Comparison of ENCODE assay signal across 13 cellular contexts in the genomic region with DNA sequence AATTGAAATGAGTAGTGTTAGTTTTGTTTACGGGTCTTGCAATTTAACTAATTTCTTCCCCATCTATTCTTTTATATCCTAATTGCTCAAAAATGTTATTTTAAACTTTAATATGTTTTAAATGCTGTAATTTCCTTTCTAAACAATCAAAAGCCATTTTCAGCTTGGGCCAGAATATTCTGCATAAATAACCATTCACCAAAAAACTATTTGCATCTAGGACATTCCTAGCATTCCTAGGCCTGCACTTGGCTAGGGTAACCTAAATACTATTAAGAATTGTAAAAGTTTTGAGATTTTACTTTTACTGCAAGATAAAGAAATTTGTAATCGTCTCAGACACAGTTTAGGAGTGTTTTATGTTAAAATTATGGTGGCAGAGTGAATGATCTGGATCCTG. TPM values are rescaled to one million over a fixed set of nuclear protein-coding genes. Genes with fewer than 3 reads are reported as not detected.
DNase-seq lines count a peak whose midpoint lies in the region; ATAC-seq and TF ChIP-seq lines count a peak whose summit lies in the region.
"Had no signal": no experiment of that assay in that cellular context is flagged by ENCODE, and none has a peak within 500 bp of the region (broad histone marks: within the 10 kb centered on the region; RNA-seq: fewer than 3 reads in every experiment).

No MANE protein-coding gene starts in this region.

- H3K4me3 ChIP-seq in HUES64 (ENCODE audit: low read length) (no peak overlapping the region), upper lobe of left lung (no peak overlapping the region)

- DNase-seq in chondrocyte (ENCODE audit: low spot score) (no peak), iris pigment epithelial cell (ENCODE audit: low read depth) (peak; percentile 80), upper lobe of left lung (no peak), SIG-M5 treated with dmso at 0.1 percent for 504 hours (lab: John Stamatoyannopoulos, UW; ENCODE audit: unreplicated experiment) (no peak), HT-29 (ENCODE audit: low spot score) (no peak)
- DNase-seq in activated CD4-positive, alpha-beta T cell treated with anti-CD3 and anti-CD28 coated beads, Interleukin-2, amount 50 U/mL, for 4 hours = no peak
- DNase-seq: activated T-cell treated with anti-CD3 and anti-CD28 coated beads for 4 hours; cerebellar nuclear complex; NCI-H2081 treated with DMSO at 0.1 percent for 48 hours; nephron progenitor cell; stimulated activated CD4-positive, alpha-beta T cell treated with anti-CD3 and anti-CD28 coated beads, Interleukin-1b, Interleukin-23, amount 100 ng/mL, for 48 hours; stimulated activated naive CD8-positive, alpha-beta T cell treated with anti-CD3 and anti-CD28 coated beads, Interleukin-15, amount 100 ng/mL, for 72 hours had no signal

- H3K9me3 ChIP-seq in HUES64 (ENCODE audit: insufficient read depth, low read depth, low read length) = no peaks in the 10 kb centered on the region
- no peaks in the 10 kb centered on the region for H3K9me3 ChIP-seq in upper lobe of left lung

- peaks cover 32% of the 10 kb centered on the region for H3K4me1 ChIP-seq in HUES64 (ENCODE audit: insufficient read depth, low read length)
- H3K4me1 ChIP-seq in upper lobe of left lung = peaks cover 0 to 6% (median 4%) of the 10 kb centered on the region in 4 donors

- no peaks in the 10 kb centered on the region for H3K27me3 Mint-ChIP-seq in chondrocyte (ENCODE audit: low read depth)
- H3K27me3 Mint-ChIP-seq: stimulated activated naive CD8-positive, alpha-beta T cell treated with anti-CD3 and anti-CD28 coated beads, Interleukin-15, amount 100 ng/mL, for 72 hours had no signal

- H3K36me3 ChIP-seq in HUES64 (ENCODE audit: insufficient read depth, low read length) = no peaks in the 10 kb centered on the region
- H3K36me3 ChIP-seq in upper lobe of left lung = no peaks in the 10 kb centered on the region

- H3K27me3 ChIP-seq in HUES64 (ENCODE audit: insufficient read depth, low read length) (no peaks in the 10 kb centered on the region), upper lobe of left lung (no peaks in the 10 kb centered on the region)

- TF ChIP-seq CTCF in chondrocyte (IDR thresholded peaks at IDR 0.05) (no peak), upper lobe of left lung (IDR thresholded peaks at IDR 0.05) (no peak)

- H3K9ac ChIP-seq in HUES64 (ENCODE audit: low read depth, low read length) = peak overlapping the region; percentile 41; the same call in 1 of the 2 replicates

- H3K4me1 Mint-ChIP-seq in chondrocyte (ENCODE audit: low read depth) = peaks cover 33% of the 10 kb centered on the region
- H3K4me1 Mint-ChIP-seq: nephron progenitor cell; stimulated activated naive CD8-positive, alpha-beta T cell treated with anti-CD3 and anti-CD28 coated beads, Interleukin-15, amount 100 ng/mL, for 72 hours had no signal

- ATAC-seq in upper lobe of left lung (ENCODE audit: low FRiP score in 2 of 2) = no peak
- ATAC-seq: stimulated activated naive CD8-positive, alpha-beta T cell treated with anti-CD3 and anti-CD28 coated beads, Interleukin-15, amount 100 ng/mL, for 72 hours had no signal

- peaks cover 2% of the 10 kb centered on the region for H3K36me3 Mint-ChIP-seq in chondrocyte (ENCODE audit: low read depth)

- H3K4me3 Mint-ChIP-seq in chondrocyte (ENCODE audit: unreplicated experiment) = no peak overlapping the region
- H3K4me3 Mint-ChIP-seq: nephron progenitor cell; stimulated activated naive CD8-positive, alpha-beta T cell treated with anti-CD3 and anti-CD28 coated beads, Interleukin-15, amount 100 ng/mL, for 72 hours had no signal

- peaks cover 8% of the 10 kb centered on the region for H3K9me3 Mint-ChIP-seq in chondrocyte (ENCODE audit: low read depth)
- H3K9me3 Mint-ChIP-seq: nephron progenitor cell; stimulated activated naive CD8-positive, alpha-beta T cell treated with anti-CD3 and anti-CD28 coated beads, Interleukin-15, amount 100 ng/mL, for 72 hours had no signal

- no peak for TF ChIP-seq POLR2A in upper lobe of left lung (IDR thresholded peaks at IDR 0.05)

- 84% methylated on average over 1 of the region's 2 CpGs for WGBS in HUES64
- WGBS in upper lobe of left lung, 2 donors = 59% methylated on average over 2 of the region's 2 CpGs

- TF ChIP-seq EP300 in upper lobe of left lung (IDR thresholded peaks at IDR 0.05) = no peak

- H3K27ac Mint-ChIP-seq in chondrocyte (ENCODE audit: unreplicated experiment) = peak overlapping the region; percentile 81
- H3K27ac Mint-ChIP-seq: nephron progenitor cell; stimulated activated naive CD8-positive, alpha-beta T cell treated with anti-CD3 and anti-CD28 coated beads, Interleukin-15, amount 100 ng/mL, for 72 hours had no signal

- peak overlapping the region; percentile 77 for H3K27ac ChIP-seq in HUES64 (ENCODE audit: low read depth, low read length)
- H3K27ac ChIP-seq in upper lobe of left lung = peak overlapping the region in 3 of 4 donors; percentile 1 to 16 (median 3)

RNA-seq across cellular contexts. Expression of gene ETAA1, which starts 7.8 kb away (rescaled TPM):
- polyA plus RNA-seq in HUES64 (2013, experiment 1 of 2) = 18.5 TPM
- 20.2 TPM for polyA plus RNA-seq in HUES64 (2013, experiment 2 of 2)
- total RNA-seq in chondrocyte = 10.2 to 14.8 TPM (median 11.2 TPM) in 3 replicates
- 10 to 100 TPM in 4 of 6 donors, 1 to 10 TPM in 2; 7.0 to 29.8 (median 13.8) TPM for total RNA-seq in upper lobe of left lung
- 2.7 and 3.2 TPM in 2 replicates for total RNA-seq in HT-29 (2014; rRNA removed; shearing (Covaris generic))
